ENCODE assay signal across 15 cellular contexts in genomic region chr1:160741597-160742348, GRCh38. TPM values are rescaled to one million over a fixed set of nuclear protein-coding genes. Genes with fewer than 3 reads are reported as not detected.
A peak's percentile ranks its signal among the peaks of the same experiment; 100 is the strongest.
DNase-seq lines count a peak whose midpoint lies in the region; ATAC-seq lines count a peak whose summit lies in the region.
"Had no signal": no experiment of that assay in that cellular context is flagged by ENCODE, and none has a peak within 500 bp of the region (broad histone marks: within the 10 kb centered on the region; RNA-seq: fewer than 3 reads in every experiment).

No MANE protein-coding gene starts in this region.

- H3K36me3 Mint-ChIP-seq in activated naive CD4-positive, alpha-beta T cell treated with anti-CD3 and anti-CD28 coated beads, Interleukin-2, amount 50 U/mL, for 24 hours = peaks cover 31% of the 10 kb centered on the region
- no peaks in the 10 kb centered on the region for H3K36me3 Mint-ChIP-seq in T-cell

- peak overlapping the region; percentile 86 for H3K4me3 Mint-ChIP-seq in activated naive CD4-positive, alpha-beta T cell treated with anti-CD3 and anti-CD28 coated beads, Interleukin-2, amount 50 U/mL, for 24 hours
- peak overlapping the region; percentile 71 to 73 (median 72) for H3K4me3 Mint-ChIP-seq in T-cell

- H3K4me1 Mint-ChIP-seq in activated naive CD4-positive, alpha-beta T cell treated with anti-CD3 and anti-CD28 coated beads, Interleukin-2, amount 50 U/mL, for 24 hours = peaks cover 95% of the 10 kb centered on the region
- peaks cover 53 to 73% (median 69%) of the 10 kb centered on the region in 3 donors for H3K4me1 Mint-ChIP-seq in T-cell

- CTCF ChIA-PET in T-cell (lab: Charles Lee) = interaction anchor here in 1 of 2 donors (1.2 kb wide), 1 partner anchor 36 kb away, joined by 3 read pairs; no protein-coding TSS in a partner anchor

- H3K27me3 Mint-ChIP-seq in activated naive CD4-positive, alpha-beta T cell treated with anti-CD3 and anti-CD28 coated beads, Interleukin-2, amount 50 U/mL, for 24 hours = no peaks in the 10 kb centered on the region
- no peaks in the 10 kb centered on the region for H3K27me3 Mint-ChIP-seq in T-cell

- POLR2A ChIA-PET in T-cell (lab: Charles Lee) = no interaction called here

- ATAC-seq in T-cell (replicated peaks in 1 of 4) (no peak), GM18867 (IDR thresholded peaks at IDR 0.05; ENCODE audit: unreplicated experiment) (no peak), HG03097 (IDR thresholded peaks at IDR 0.05; ENCODE audit: low FRiP score, unreplicated experiment) (no peak)

- peaks cover 17% of the 10 kb centered on the region for H3K9me3 Mint-ChIP-seq in activated naive CD4-positive, alpha-beta T cell treated with anti-CD3 and anti-CD28 coated beads, Interleukin-2, amount 50 U/mL, for 24 hours
- H3K9me3 Mint-ChIP-seq in T-cell = peaks cover 0 to 4% (median 4%) of the 10 kb centered on the region in 3 donors

- DNase-seq in activated naive CD4-positive, alpha-beta T cell treated with Interleukin-2 at 50 U/mL for 16 hours = no peak
- DNase-seq in T-cell (no peak), iPS-NIHi11 (ENCODE audit: low spot score) (peak; percentile 22), NCI-H1417 treated with DMSO at 0.1 percent for 48 hours (lab: John Stamatoyannopoulos, UW) (no peak)
- no peak for DNase-seq in stimulated activated naive CD4-positive, alpha-beta T cell treated with Interleukin-2 at 50 U/mL for 16 hours (lab: John Stamatoyannopoulos, UW)
- DNase-seq: AML-193; effector CD4-positive, alpha-beta T cell; NCI-H1105 treated with DMSO at 0.1 percent for 48 hours; stimulated activated CD4-positive, alpha-beta T cell treated with anti-CD3 and anti-CD28 coated beads, Interleukin-2, amount 100 ng/mL, for 24 hours; T-helper 9 cell had no signal

- H3K27ac Mint-ChIP-seq in activated naive CD4-positive, alpha-beta T cell treated with anti-CD3 and anti-CD28 coated beads, Interleukin-2, amount 50 U/mL, for 24 hours = peak overlapping the region; percentile 99
- peak overlapping the region; percentile 90 to 93 for H3K27ac Mint-ChIP-seq in T-cell

RNA-seq across cellular contexts. Expression of gene SLAMF7, which starts 2.7 kb away (rescaled TPM):
- 10 to 100 TPM in 4 of 5 donors, 1 to 10 TPM in 1; 9.5 to 32.0 (median 25.5) TPM for total RNA-seq in T-cell
- total RNA-seq: fibroblast of villous mesenchyme had no signal

RNA-seq across cellular contexts. Expression of gene CD48, which starts 30.2 kb away (rescaled TPM):
- total RNA-seq in T-cell = 100 to 1,000 TPM; 249 to 393 (median 273) TPM
- total RNA-seq: Daoy, fibroblast of villous mesenchyme had no signal

RNA-seq across cellular contexts. Expression of gene LY9, which starts 54.2 kb away (rescaled TPM):
- total RNA-seq in T-cell = 100 to 1,000 TPM in 3 of 5 donors, 10 to 100 TPM in 2; 95.4 to 127 (median 101) TPM
- total RNA-seq: fibroblast of villous mesenchyme had no signal
